ENCODE assay signal across 3 cellular contexts in genomic region chr2:169431772-169432171, GRCh38. TPM values are rescaled to one million over a fixed set of nuclear protein-coding genes. Genes with fewer than 3 reads are reported as not detected.
DNase-seq lines count a peak whose midpoint lies in the region; ATAC-seq, FAIRE-seq and TF ChIP-seq lines count a peak whose summit lies in the region.
"Not testable (repeated sequence)": the region's sequence is repeated elsewhere in the genome, so short reads cannot be mapped to it uniquely, and the experiment has no call there.

No MANE protein-coding gene starts in this region.

- not testable (repeated sequence) for TF ChIP-seq EP300 in K562 (IDR thresholded peaks at IDR 0.05; ENCODE audit: low read length); HepG2 (IDR thresholded peaks at IDR 0.05; ENCODE audit: low read depth in 2 of 2, low read length in 2 of 2); HepG2 (CRISPR knock-in tag; IDR thresholded peaks at IDR 0.05; ENCODE audit: borderline replicate concordance)

- DNase-seq in K562 (ENCODE audit: extremely low read depth in 1 of 4, low spot score in 3 of 4); HepG2 (ENCODE audit: low spot score): not testable (repeated sequence)

- CTCF ChIA-PET in HEK293 (lab: Yijun Ruan, JAX); K562 (lab: Yijun Ruan, JAX; ENCODE audit: low intra/inter-chr PET ratio); HepG2 (lab: Yijun Ruan, JAX; ENCODE audit: low intra/inter-chr PET ratio, low total read pairs): not testable (repeated sequence)

- not testable (repeated sequence) for H3K4me2 ChIP-seq in K562 (ENCODE audit: insufficient read depth, low read length); HepG2 (ENCODE audit: low read depth, low read length)

- not testable (repeated sequence) for TF ChIP-seq RAD21 in K562 (CRISPR knock-in tag; conservative IDR thresholded peaks at IDR 0.05 in 1 of 2, IDR thresholded peaks at IDR 0.05 in 1 of 2); HepG2 (CRISPR knock-in tag; IDR thresholded peaks at IDR 0.05)

- TF ChIP-seq POLR2A in K562 (conservative IDR thresholded peaks at IDR 0.05); HepG2 (IDR thresholded peaks at IDR 0.05; ENCODE audit: insufficient read depth in 1 of 2, low read depth in 2 of 2, low read length in 2 of 2): not testable (repeated sequence)

- ATAC-seq in K562, HepG2: not testable (repeated sequence)

- H3K27ac ChIP-seq in HEK293 (ENCODE audit: extremely low read depth, low read depth, low read length); K562 (ENCODE audit: extremely low read depth, low read depth, low read length); HepG2 (ENCODE audit: extremely low read length, insufficient read depth, low read length): not testable (repeated sequence)

- not testable (repeated sequence) for H3K9me1 ChIP-seq in K562 (ENCODE audit: control insufficient read depth, insufficient read depth, low read length)

- H3K4me3 ChIP-seq in HEK293 (ENCODE audit: low read depth, low read length); K562; HepG2 (replicated peaks in 1 of 3; ENCODE audit: insufficient read depth in 1 of 3, low read depth in 2 of 3, low read length in 3 of 3): not testable (repeated sequence)

- H3K27me3 ChIP-seq in K562 (ENCODE audit: control insufficient read depth in 2 of 2, insufficient read depth in 2 of 2, low read length in 2 of 2) (peaks cover 9 to 14% of the 10 kb centered on the region in 2 experiments; a peak in 3 of 5 replicates), HepG2 (ENCODE audit: control insufficient read depth in 1 of 2, insufficient read depth in 2 of 2, low read length in 2 of 2) (peaks cover 0 to 17% of the 10 kb centered on the region in 2 experiments; a peak in 3 of 5 replicates)

- not testable (repeated sequence) for H2AFZ ChIP-seq in K562 (ENCODE audit: low read depth, low read length); HepG2 (ENCODE audit: low read length)

- POLR2A ChIA-PET in HEK293 (lab: Yijun Ruan, JAX); K562 (lab: Yijun Ruan, JAX); HepG2 (lab: Yijun Ruan, JAX): not testable (repeated sequence)

- not testable (repeated sequence) for H3K9ac ChIP-seq in K562 (ENCODE audit: insufficient read depth in 1 of 2, low read depth in 2 of 2, low read length in 2 of 2); HepG2 (ENCODE audit: insufficient read depth, low read depth, low read length)

- not testable (repeated sequence) for H3K36me3 ChIP-seq in HEK293 (ENCODE audit: control insufficient read depth in 2 of 2, insufficient read depth in 1 of 2, low read length in 2 of 2); K562 (ENCODE audit: control insufficient read depth, insufficient read depth, low read length); HepG2 (replicated peaks in 1 of 2; ENCODE audit: control insufficient read depth in 1 of 2, insufficient read depth in 2 of 2, low read length in 2 of 2)

- not testable (repeated sequence) for FAIRE-seq in K562 (lab: Jason Lieb, UNC); HepG2 (lab: Jason Lieb, UNC)

- intact Hi-C loops in K562 (cut with micrococcal nuclease); HepG2 (cut with micrococcal nuclease; ENCODE audit: unreplicated experiment): not testable (repeated sequence)

- in situ Hi-C loops in K562 (cut with MboI); HepG2 (cut with HindIII; ENCODE audit: extremely low pct_ligation_motif_present, low pct_unique_long_range_greater_than_20kb): not testable (repeated sequence)

- not testable (repeated sequence) for H3K79me2 ChIP-seq in K562 (ENCODE audit: control insufficient read depth, insufficient read depth, low read length); HepG2 (ENCODE audit: insufficient read depth, low read length)

- not testable (repeated sequence) for BruUV-seq in K562 (replicated peaks; lab: Mats Ljungman, UMichigan); HepG2 (replicated peaks; lab: Mats Ljungman, UMichigan)

- H3K9me3 ChIP-seq in HEK293 (ENCODE audit: control insufficient read depth, insufficient read depth, low read depth, low read length); K562 (replicated peaks; ENCODE audit: control insufficient read depth, insufficient read depth, low read depth, low read length); HepG2 (ENCODE audit: low read length): not testable (repeated sequence)

- H3K4me1 ChIP-seq in HEK293 (ENCODE audit: control insufficient read depth, insufficient read depth, low read length); K562 (replicated peaks in 1 of 2; ENCODE audit: control insufficient read depth in 2 of 2, insufficient read depth in 2 of 2, low read length in 2 of 2); HepG2 (ENCODE audit: insufficient read depth, low read length): not testable (repeated sequence)

- not testable (repeated sequence) for H4K20me1 ChIP-seq in K562 (replicated peaks; ENCODE audit: control insufficient read depth, insufficient read depth, low read length); HepG2 (ENCODE audit: insufficient read depth, low read length)

- not testable (repeated sequence) for TF ChIP-seq CTCF in HEK293 (tag by site-specific recombination; IDR thresholded peaks at IDR 0.05); K562 (IDR thresholded peaks at IDR 0.05 in 2 of 3, conservative IDR thresholded peaks at IDR 0.05 in 1 of 3; ENCODE audit: insufficient read depth in 2 of 3, low read depth in 1 of 3, low read length in 3 of 3); HepG2 (CRISPR knock-in tag; IDR thresholded peaks at IDR 0.05)

TF ChIP-seq in K562, 482 proteins besides CTCF, POLR2A, EP300 and RAD21 (continues in another document):
- 0 out of 2 replicates have a peak, but pooled peaks have one; percentile 30 for TF ChIP-seq SMARCA5 (IDR thresholded peaks at IDR 0.05)
- TF ChIP-seq ZNF146 (CRISPR knock-in tag; IDR thresholded peaks at IDR 0.05; ENCODE audit: unreplicated experiment): peak; percentile 80
- peak in 1 of 2 experiments; percentile 38; a peak in 1 of 4 replicates for TF ChIP-seq KDM1A (IDR thresholded peaks at IDR 0.05)

RNA-seq across cellular contexts. Expression of gene BBS5, which starts 47.5 kb away (rescaled TPM):
- 7.5 and 18.1 TPM in 2 replicates for total RNA-seq in K562 (2011; cell fraction: chromatin; rRNA removed; ENCODE audit: low replicate concordance)
- total RNA-seq in K562 (2011; cell fraction: nucleolus; rRNA removed): 2.2 and 4.5 TPM in 2 replicates
- 6.4 and 10.1 TPM in 2 replicates for total RNA-seq in K562 (2011; cell fraction: nucleoplasm; rRNA removed)
- 4.3 and 5.2 TPM in 2 replicates for total RNA-seq in K562 (2014; rRNA removed)
- 4.7 and 4.8 TPM in 2 replicates for total RNA-seq in K562 (2014; rRNA removed; fragmentation: Illumina TruSeq; extraction: Trizol)
- 4.5 and 5.3 TPM in 2 replicates for total RNA-seq in K562 (2015; rRNA removed; fragmentation: Illumina TruSeq; extraction: Trizol)
- 5.0 and 6.5 TPM in 2 replicates for total RNA-seq in K562 (2021)
- 2.3 and 3.7 TPM in 2 replicates for polyA plus RNA-seq in K562 (2011; rRNA removed)
- polyA plus RNA-seq in K562 (2011; cell fraction: cytosol; rRNA removed): 2.1 and 5.2 TPM in 2 replicates
- 2.7 and 4.4 TPM in 2 replicates for polyA plus RNA-seq in K562 (2011; cell fraction: nucleus; rRNA removed)
- 2.7 and 4.2 TPM in 2 replicates for polyA plus RNA-seq in K562 (2012)
- polyA plus RNA-seq in K562 (2014; fragmentation: Illumina TruSeq; extraction: Trizol): 3.4 and 5.5 TPM in 2 replicates
- polyA plus RNA-seq in K562 (2014; fragmentation: Nextera tagmentation; extraction: Ambion mirVana): 1 to 10 TPM in 1 of 2 experiments, under 1 TPM in 1; 0.48 to 1.4 TPM
- polyA plus RNA-seq in K562 (2014; rRNA removed): 6.9 and 7.1 TPM in 2 replicates
- polyA minus RNA-seq in K562 (2011; rRNA and poly(A)+ RNA removed): 3.5 and 3.7 TPM in 2 replicates
- 1.1 and 2.5 TPM in 2 replicates for polyA minus RNA-seq in K562 (2011; cell fraction: cytosol; rRNA and poly(A)+ RNA removed)
- 3.8 and 6.9 TPM in 2 replicates for polyA minus RNA-seq in K562 (2011; cell fraction: nucleus; rRNA and poly(A)+ RNA removed)
- total RNA-seq in HepG2 (2016; rRNA removed; fragmentation: Illumina TruSeq; extraction: Trizol): 3.3 and 4.5 TPM in 2 replicates
- total RNA-seq in HepG2 (2016; cell fraction: cytosol; rRNA removed; fragmentation: Illumina TruSeq; extraction: Trizol; ENCODE audit: low read depth): 0.71 and 0.88 TPM in 2 replicates
- total RNA-seq in HepG2 (2016; cell fraction: insoluble cytoplasmic fraction; rRNA removed; fragmentation: Illumina TruSeq; extraction: Trizol): 3.7 and 4.8 TPM in 2 replicates
- 1.5 and 2.2 TPM in 2 replicates for total RNA-seq in HepG2 (2016; cell fraction: membrane; rRNA removed; fragmentation: Illumina TruSeq; extraction: Trizol)
- total RNA-seq in HepG2 (2016; cell fraction: nucleus; rRNA removed; fragmentation: Illumina TruSeq; extraction: Trizol): 4.6 and 8.1 TPM in 2 replicates
- 1.7 and 1.8 TPM in 2 replicates for polyA plus RNA-seq in HepG2 (2011; rRNA removed)
- polyA plus RNA-seq in HepG2 (2011; cell fraction: cytosol; rRNA removed): 1.4 and 2.0 TPM in 2 replicates
- 3.7 and 5.4 TPM in 2 replicates for polyA plus RNA-seq in HepG2 (2011; cell fraction: nucleus; rRNA removed)
- 2.6 and 2.8 TPM in 2 replicates for polyA plus RNA-seq in HepG2 (2012)
- polyA plus RNA-seq in HepG2 (2016; cell fraction: cytosol; fragmentation: Illumina TruSeq; extraction: Trizol; ENCODE audit: low read depth): 0.44 and 0.62 TPM in 2 replicates
- 3.4 and 4.2 TPM in 2 replicates for polyA plus RNA-seq in HepG2 (2016; cell fraction: insoluble cytoplasmic fraction; fragmentation: Illumina TruSeq; extraction: Trizol; ENCODE audit: low read depth)
- 1.0 and 1.2 TPM in 2 replicates for polyA plus RNA-seq in HepG2 (2016; cell fraction: membrane; fragmentation: Illumina TruSeq; extraction: Trizol; ENCODE audit: low read depth)
- polyA plus RNA-seq in HepG2 (2016; cell fraction: nucleus; fragmentation: Illumina TruSeq; extraction: Trizol; ENCODE audit: insufficient read depth, low read depth): 12.1 and 12.6 TPM in 2 replicates
- polyA minus RNA-seq in HepG2 (2011; rRNA and poly(A)+ RNA removed; ENCODE audit: low replicate concordance): 1.4 TPM in 1 of 2 replicates, not detected in the other
- 1.4 and 2.7 TPM in 2 replicates for polyA minus RNA-seq in HepG2 (2011; cell fraction: cytosol; rRNA and poly(A)+ RNA removed)
- polyA minus RNA-seq in HepG2 (2011; cell fraction: nucleus; rRNA and poly(A)+ RNA removed): 6.2 and 8.1 TPM in 2 replicates
